In genomic region chr12:57234571-57235011, GRCh38 we compare ENCODE assay signal across 15 cellular contexts. TPM values are rescaled to one million over a fixed set of nuclear protein-coding genes. Genes with fewer than 3 reads are reported as not detected.
DNase-seq lines count a peak whose midpoint lies in the region; ATAC-seq and TF ChIP-seq lines count a peak whose summit lies in the region.
"Had no signal": no experiment of that assay in that cellular context is flagged by ENCODE, and none has a peak within 500 bp of the region (broad histone marks: within the 10 kb centered on the region; RNA-seq: fewer than 3 reads in every experiment).

No MANE protein-coding gene starts in this region.

- TF ChIP-seq CTCF in heart left ventricle (IDR thresholded peaks at IDR 0.05): no peak
- TF ChIP-seq CTCF in glutamatergic neuron (IDR thresholded peaks at IDR 0.05; ENCODE audit: partially characterized antibody, unreplicated experiment): no peak
- no peak for TF ChIP-seq CTCF in suprapubic skin (IDR thresholded peaks at IDR 0.05)

- H3K9me3 ChIP-seq in heart left ventricle (no peaks in the 10 kb centered on the region), suprapubic skin (no peaks in the 10 kb centered on the region)
- H3K9me3 ChIP-seq: ovary had no signal

- peaks cover 0 to 40% (median 29%) of the 10 kb centered on the region in 9 donors for H3K36me3 ChIP-seq in heart left ventricle
- peaks cover 36% of the 10 kb centered on the region for H3K36me3 ChIP-seq in suprapubic skin
- H3K36me3 ChIP-seq: ovary had no signal

- peak overlapping the region; percentile 53 for H3K4me3 Mint-ChIP-seq in glutamatergic neuron (ENCODE audit: unreplicated experiment)

- H3K27ac ChIP-seq in heart left ventricle (peak overlapping the region in 10 of 12 donors; percentile 8 to 88 (median 76)), suprapubic skin (peak overlapping the region; percentile 33)
- H3K27ac ChIP-seq: hepatocyte, ovary had no signal

- H3K4me3 ChIP-seq in heart left ventricle (peak overlapping the region in 9 of 12 donors; percentile 3 to 62 (median 53)), suprapubic skin (no peak overlapping the region)
- H3K4me3 ChIP-seq: hepatocyte, lung, ovary had no signal

- H3K36me3 Mint-ChIP-seq in glutamatergic neuron (ENCODE audit: unreplicated experiment): no peaks in the 10 kb centered on the region

- H3K4me1 ChIP-seq in heart left ventricle (peaks cover 0 to 85% (median 31%) of the 10 kb centered on the region in 12 donors), suprapubic skin (peaks cover 74% of the 10 kb centered on the region)

- ATAC-seq in heart left ventricle (no peak), Right ventricle myocardium inferior (no peak), HG03520 (IDR thresholded peaks at IDR 0.05; ENCODE audit: unreplicated experiment) (no peak)

- peak in 1 of 5 donors; percentile 57 for DNase-seq in heart left ventricle
- no peak for DNase-seq in Right ventricle myocardium inferior (ENCODE audit: missing footprints)
- peak; percentile 90 for DNase-seq in SK-N-DZ (ENCODE audit: low spot score)
- no peak for DNase-seq in glutamatergic neuron
- no peak for DNase-seq in suprapubic skin (ENCODE audit: low spot score in 2 of 2)
- no peak for DNase-seq in HuH-7.5 (ENCODE audit: low spot score)
- DNase-seq in HEK293T (ENCODE audit: extremely low spot score): no peak
- DNase-seq: activated T-cell treated with anti-CD3 and anti-CD28 coated beads for 4 hours, DND-41, NCI-H510A treated with DMSO at 0.1 percent for 48 hours, ovary, WERI-Rb-1 had no signal

- peaks cover 0 to 36% (median 12%) of the 10 kb centered on the region in 9 donors for H3K27me3 ChIP-seq in heart left ventricle
- peaks cover 21% of the 10 kb centered on the region for H3K27me3 ChIP-seq in suprapubic skin
- H3K27me3 ChIP-seq: ovary had no signal

- peaks cover 28% of the 10 kb centered on the region for H3K4me1 Mint-ChIP-seq in glutamatergic neuron (ENCODE audit: low read depth, unreplicated experiment)

- CTCF ChIA-PET in HEK293T (lab: Yijun Ruan, JAX): no interaction called here

- WGBS in heart left ventricle, 4 donors: 75 to 84% (median 77%) methylated on average over 10 of the region's 10 CpGs
- WGBS in suprapubic skin: 50% methylated on average over 10 of the region's 10 CpGs

- TF ChIP-seq EP300 in suprapubic skin (IDR thresholded peaks at IDR 0.05): no peak

- POLR2A ChIA-PET in HEK293T (lab: Yijun Ruan, JAX): no interaction called here

- peaks cover 34% of the 10 kb centered on the region for H3K9me3 Mint-ChIP-seq in glutamatergic neuron (ENCODE audit: unreplicated experiment)

- intact Hi-C loops in heart left ventricle (cut with DNase I): loop anchor here in 1 of 10 donors (5.0 kb wide), 1 partner anchor 107 kb away; the partner anchor contains the start of gene LRP1
- intact Hi-C loops in Right ventricle myocardium inferior (cut with DNase I): no loop called here

- H3K27me3 Mint-ChIP-seq in glutamatergic neuron (ENCODE audit: unreplicated experiment): peaks cover 37% of the 10 kb centered on the region

- TF ChIP-seq POLR2A in heart left ventricle (IDR thresholded peaks at IDR 0.05): no peak
- TF ChIP-seq POLR2A in suprapubic skin (IDR thresholded peaks at IDR 0.05): no peak

- no peak overlapping the region for H3K27ac Mint-ChIP-seq in glutamatergic neuron (ENCODE audit: unreplicated experiment)

TF ChIP-seq in HEK293T, 16 proteins besides CTCF, POLR2A, EP300 and RAD21:
- TF ChIP-seq FOXM1 (IDR thresholded peaks at IDR 0.05; ENCODE audit: borderline replicate concordance): no peak
- TF ChIP-seq PKNOX1 (IDR thresholded peaks at IDR 0.05): no peak
- TF ChIP-seq FOXA1 (IDR thresholded peaks at IDR 0.05): no peak
- TF ChIP-seq SP1 (IDR thresholded peaks at IDR 0.05): no peak

RNA-seq across cellular contexts. Expression of gene SHMT2, which starts 5.1 kb away (rescaled TPM):
- total RNA-seq in heart left ventricle (10 to 100 TPM; 26.2 to 46.7 (median 35.5) TPM), Right ventricle myocardium inferior (32.8 TPM), glutamatergic neuron (ENCODE audit: unreplicated experiment) (165 TPM), suprapubic skin (10 to 100 TPM; 53.5 to 87.2 (median 70.3) TPM)
- 10 to 100 TPM; 15.9 to 76.5 TPM for polyA plus RNA-seq in heart left ventricle
- polyA plus RNA-seq in SK-N-DZ (2014; cell fraction: cytosol; rRNA removed): 426 and 435 TPM in 2 replicates
- 221 and 320 TPM in 2 replicates for polyA plus RNA-seq in SK-N-DZ (2014; cell fraction: nucleus; rRNA removed)

RNA-seq across cellular contexts. Expression of gene STAC3, which starts 16.4 kb away (rescaled TPM):
- total RNA-seq in heart left ventricle: 1 to 10 TPM in 3 of 9 donors, under 1 TPM in 5, not detected in 1; 0.47 to 5.7 (median 0.92) TPM
- polyA plus RNA-seq in heart left ventricle: under 1 TPM; 0.61 to 0.67 TPM
- total RNA-seq in Right ventricle myocardium inferior: 1.2 TPM
- 0.37 and 1.2 TPM in 2 replicates for polyA plus RNA-seq in SK-N-DZ (2014; cell fraction: cytosol; rRNA removed)
- 8.8 and 10.9 TPM in 2 replicates for polyA plus RNA-seq in SK-N-DZ (2014; cell fraction: nucleus; rRNA removed)
- 12.1 TPM for total RNA-seq in glutamatergic neuron (ENCODE audit: unreplicated experiment)
- total RNA-seq in suprapubic skin: 1 to 10 TPM; 1.7 to 3.0 (median 2.1) TPM

RNA-seq across cellular contexts. Expression of gene NXPH4, which starts 18.0 kb away (rescaled TPM):
- total RNA-seq in heart left ventricle (1 to 10 TPM; 1.9 to 8.0 (median 3.2) TPM), Right ventricle myocardium inferior (0.60 TPM), glutamatergic neuron (ENCODE audit: unreplicated experiment) (10.5 TPM), suprapubic skin (10 to 100 TPM in 3 of 4 donors, 1 to 10 TPM in 1; 7.1 to 26.0 (median 18.3) TPM)
- 1 to 10 TPM; 1.3 to 2.3 TPM for polyA plus RNA-seq in heart left ventricle
- polyA plus RNA-seq in SK-N-DZ (2014; cell fraction: cytosol; rRNA removed): 2.2 and 2.4 TPM in 2 replicates
- polyA plus RNA-seq in SK-N-DZ (2014; cell fraction: nucleus; rRNA removed): 0.12 and 2.3 TPM in 2 replicates
